In genomic region chr1:201329286-201329685, GRCh38 we compare ENCODE assay signal across 24 cellular contexts. TPM values are rescaled to one million over a fixed set of nuclear protein-coding genes. Genes with fewer than 3 reads are reported as not detected.
DNase-seq lines count a peak whose midpoint lies in the region; ATAC-seq and TF ChIP-seq lines count a peak whose summit lies in the region.
"Had no signal": no experiment of that assay in that cellular context is flagged by ENCODE, and none has a peak within 500 bp of the region (broad histone marks: within the 10 kb centered on the region; RNA-seq: fewer than 3 reads in every experiment).

No MANE protein-coding gene starts in this region.

- no peak overlapping the region for H3K9ac ChIP-seq in GM23248

- H3K9me3 ChIP-seq in GM23248 (ENCODE audit: low read depth) (no peaks in the 10 kb centered on the region), sigmoid colon (no peaks in the 10 kb centered on the region)
- H3K9me3 ChIP-seq: body of pancreas had no signal

- no peak overlapping the region for H3K4me3 ChIP-seq in GM23248
- no peak overlapping the region for H3K4me3 ChIP-seq in sigmoid colon
- H3K4me3 ChIP-seq: body of pancreas had no signal

- ATAC-seq in left cardiac atrium (peak; percentile 28 to 75), GM21360 (IDR thresholded peaks at IDR 0.05; ENCODE audit: unreplicated experiment) (no peak), HG03469 (IDR thresholded peaks at IDR 0.05; ENCODE audit: unreplicated experiment) (no peak)
- ATAC-seq: activated CD8-positive, alpha-beta T cell treated with anti-CD3 and anti-CD28 coated beads for 36 hours; body of pancreas; naive thymus-derived CD4-positive, alpha-beta T cell; sciatic nerve; T-helper 17 cell had no signal

- no peak for TF ChIP-seq CTCF in chondrocyte (IDR thresholded peaks at IDR 0.05)
- TF ChIP-seq CTCF in sigmoid colon (IDR thresholded peaks at IDR 0.05), result no peak

- peaks cover 4% of the 10 kb centered on the region; the same call in 1 of the 2 replicates for H3K27me3 ChIP-seq in GM23248 (replicated peaks; ENCODE audit: insufficient read depth)
- H3K27me3 ChIP-seq in sigmoid colon, result no peaks in the 10 kb centered on the region
- H3K27me3 ChIP-seq: body of pancreas had no signal

- H3F3A ChIP-seq in GM23248 (ENCODE audit: insufficient read depth), result no peaks in the 10 kb centered on the region

- H3K27ac ChIP-seq in GM23248, result no peak overlapping the region
- H3K27ac ChIP-seq in sigmoid colon, result no peak overlapping the region
- H3K27ac ChIP-seq: body of pancreas had no signal

- no peak for TF ChIP-seq EP300 in sigmoid colon (IDR thresholded peaks at IDR 0.05)

- no peaks in the 10 kb centered on the region for H4K20me1 ChIP-seq in GM23248 (ENCODE audit: insufficient read depth)

- peaks cover 6% of the 10 kb centered on the region for H3K36me3 Mint-ChIP-seq in chondrocyte (ENCODE audit: low read depth)
- H3K36me3 Mint-ChIP-seq: naive thymus-derived CD4-positive, alpha-beta T cell had no signal

- peak; percentile 60 for DNase-seq in GM23248
- DNase-seq in chondrocyte (ENCODE audit: low spot score), result peak; percentile 21
- peak; percentile 52 for DNase-seq in left cardiac atrium
- DNase-seq in sigmoid colon, result peak; percentile 44
- no peak for DNase-seq in HPDE6-E6E7 (ENCODE audit: extremely low spot score)
- no peak for DNase-seq in NCI-H146 treated with DMSO at 0.1 percent for 48 hours (lab: John Stamatoyannopoulos, UW; ENCODE audit: unreplicated experiment)
- DNase-seq: activated B cell treated with CpG ODN at 0.5 μM for 24 hours; activated CD8-positive, alpha-beta T cell treated with anti-CD3 and anti-CD28 coated beads for 36 hours; activated naive CD4-positive, alpha-beta T cell treated with anti-CD3 and anti-CD28 coated beads, Interleukin-2, amount 50 U/mL, for 16 hours; activated T-cell treated with anti-CD3 and anti-CD28 coated beads, Interleukin-2, amount 50 U/mL, for 24 hours; body of pancreas; dermis blood vessel endothelial cell; GOT3; mammary epithelial cell; naive thymus-derived CD4-positive, alpha-beta T cell; NCI-H526; SIG-M5; stimulated activated CD4-positive, alpha-beta T cell treated with anti-CD3 and anti-CD28 coated beads, Interleukin-1b, Interleukin-23, amount 100 ng/mL, for 48 hours; stimulated activated naive CD4-positive, alpha-beta T cell; T-helper 17 cell had no signal

- in situ Hi-C loops in GM23248 (cut with MboI), result no loop called here

- H3K4me1 ChIP-seq in GM23248 (ENCODE audit: insufficient read depth), result no peaks in the 10 kb centered on the region
- H3K4me1 ChIP-seq in sigmoid colon, result peaks cover 0 to 4% (median 0%) of the 10 kb centered on the region in 4 donors
- H3K4me1 ChIP-seq: body of pancreas had no signal

- intact Hi-C loops in left cardiac atrium (cut with DNase I), result no loop called here
- intact Hi-C loops in sigmoid colon (cut with DNase I), result no loop called here

- peaks cover 15% of the 10 kb centered on the region for H3K4me1 Mint-ChIP-seq in chondrocyte (ENCODE audit: low read depth)
- H3K4me1 Mint-ChIP-seq: activated B cell treated with CpG ODN at 0.5 μM for 24 hours, T-helper 17 cell had no signal

- peaks cover 10% of the 10 kb centered on the region for H3K27me3 Mint-ChIP-seq in chondrocyte (ENCODE audit: low read depth)
- H3K27me3 Mint-ChIP-seq: activated CD8-positive, alpha-beta T cell treated with anti-CD3 and anti-CD28 coated beads for 36 hours; activated T-cell treated with anti-CD3 and anti-CD28 coated beads, Interleukin-2, amount 50 U/mL, for 24 hours; naive thymus-derived CD4-positive, alpha-beta T cell had no signal

- no peak overlapping the region for H3K4me3 Mint-ChIP-seq in chondrocyte (ENCODE audit: unreplicated experiment)
- H3K4me3 Mint-ChIP-seq: activated B cell treated with CpG ODN at 0.5 μM for 24 hours; activated CD8-positive, alpha-beta T cell treated with anti-CD3 and anti-CD28 coated beads for 36 hours; activated T-cell treated with anti-CD3 and anti-CD28 coated beads, Interleukin-2, amount 50 U/mL, for 24 hours; naive thymus-derived CD4-positive, alpha-beta T cell; T-helper 17 cell had no signal

- H2AFZ ChIP-seq in GM23248, result no peak overlapping the region

- H3K36me3 ChIP-seq in GM23248 (ENCODE audit: low read depth) (no peaks in the 10 kb centered on the region), sigmoid colon (no peaks in the 10 kb centered on the region)

- H3K9me2 ChIP-seq in GM23248 (ENCODE audit: insufficient read depth), result no peaks in the 10 kb centered on the region

- H3K79me2 ChIP-seq in GM23248 (ENCODE audit: insufficient read depth), result no peaks in the 10 kb centered on the region

- H3K9me3 Mint-ChIP-seq in chondrocyte (ENCODE audit: low read depth), result no peaks in the 10 kb centered on the region
- H3K9me3 Mint-ChIP-seq: activated B cell treated with CpG ODN at 0.5 μM for 24 hours; activated CD8-positive, alpha-beta T cell treated with anti-CD3 and anti-CD28 coated beads for 36 hours; activated T-cell treated with anti-CD3 and anti-CD28 coated beads, Interleukin-2, amount 50 U/mL, for 24 hours; naive thymus-derived CD4-positive, alpha-beta T cell had no signal

- WGBS in GM23248 (ENCODE audit: low coverage in 1 of 2, low lambda C conversion rate in 2 of 2, missing lambda C conversion rate in 2 of 2), 2 experiments, result 70 to 73% methylated on average over 2 of the region's 2 CpGs
- 85% methylated on average over 2 of the region's 2 CpGs for WGBS in sigmoid colon, 2 donors

- no peak for TF ChIP-seq POLR2A in sigmoid colon (IDR thresholded peaks at IDR 0.05)

- H3K27ac Mint-ChIP-seq in chondrocyte (ENCODE audit: unreplicated experiment), result no peak overlapping the region
- H3K27ac Mint-ChIP-seq: activated B cell treated with CpG ODN at 0.5 μM for 24 hours; activated CD8-positive, alpha-beta T cell treated with anti-CD3 and anti-CD28 coated beads for 36 hours; activated T-cell treated with anti-CD3 and anti-CD28 coated beads, Interleukin-2, amount 50 U/mL, for 24 hours; naive thymus-derived CD4-positive, alpha-beta T cell had no signal

- H3K4me2 ChIP-seq in GM23248 (ENCODE audit: unreplicated experiment), result no peak overlapping the region

RNA-seq across cellular contexts. Expression of gene PKP1, which starts 46.0 kb away (rescaled TPM):
- total RNA-seq in GM23248 (2014; rRNA removed; shearing (Covaris generic)), result 0.13 and 0.43 TPM in 2 replicates
- polyA plus RNA-seq in GM23248 (2016; fragmentation: Nextera tagmentation; extraction: Ambion mirVana), result 0.06 and 0.15 TPM in 2 replicates
- 0.07 to 4.1 TPM (median 4.0 TPM) in 3 replicates for total RNA-seq in chondrocyte
- 1 to 10 TPM in 1 of 2 donors, under 1 TPM in 1; 0.77 to 1.0 TPM for total RNA-seq in left cardiac atrium
- total RNA-seq in sigmoid colon, result under 1 TPM in 2 of 4 donors, not detected in 2; under 0.01 to 0.16 TPM
- polyA plus RNA-seq in sigmoid colon, result under 1 TPM; under 0.01 to 0.60 (median 0.48) TPM
- total RNA-seq: activated B cell treated with CpG ODN at 0.5 μM for 24 hours; activated CD8-positive, alpha-beta T cell treated with anti-CD3 and anti-CD28 coated beads for 36 hours; naive thymus-derived CD4-positive, alpha-beta T cell; osteocyte; T-helper 17 cell had no signal
- polyA plus RNA-seq: naive thymus-derived CD4-positive, alpha-beta T cell had no signal

RNA-seq across cellular contexts. Expression of gene TNNT2, which starts 48.2 kb away (rescaled TPM):
- total RNA-seq in GM23248 (2014; rRNA removed; shearing (Covaris generic)), result not detected in 2 replicates
- polyA plus RNA-seq in GM23248 (2016; fragmentation: Nextera tagmentation; extraction: Ambion mirVana) (1.7 TPM in 1 of 2 replicates, not detected in the other), sigmoid colon (10 to 100 TPM in 1 of 3 donors, 1 to 10 TPM in 2; 3.1 to 34.9 (median 4.8) TPM)
- total RNA-seq in chondrocyte (20.3 to 21.6 TPM (median 21.2 TPM) in 3 replicates), left cardiac atrium (1,000 to 10,000 TPM; 4,860 to 5,317 TPM), sigmoid colon (under 1 TPM in 1 of 4 donors, not detected in 3; 0.81 TPM)
- total RNA-seq: activated B cell treated with CpG ODN at 0.5 μM for 24 hours; activated CD8-positive, alpha-beta T cell treated with anti-CD3 and anti-CD28 coated beads for 36 hours; dermis blood vessel endothelial cell; naive thymus-derived CD4-positive, alpha-beta T cell; T-helper 17 cell had no signal
- polyA plus RNA-seq: naive thymus-derived CD4-positive, alpha-beta T cell had no signal

Comparison
In these comparisons a context has a peak if more than half of its experiments do, and no peak if none do; other contexts are left out.
1. DNase-seq: peak in GM23248 (single experiment), chondrocyte (single experiment), left cardiac atrium (single experiment) and sigmoid colon (single experiment); none in HPDE6-E6E7 (single experiment) and NCI-H146 treated with DMSO at 0.1 percent for 48 hours (single experiment).
2. ATAC-seq: peak in left cardiac atrium (2 of 2); none in GM21360 (single experiment) and HG03469 (single experiment).
3. RNA of gene TNNT2, which starts 48.2 kb away (total RNA-seq): 4,860 to 5,317 TPM in left cardiac atrium; 20.3 to 21.6 TPM in chondrocyte, not detected in GM23248 and 0.81 TPM in sigmoid colon; every median in the first group is over 100 times any median in the second.